ENCODE assay signal across 13 cellular contexts in the genomic region with DNA sequence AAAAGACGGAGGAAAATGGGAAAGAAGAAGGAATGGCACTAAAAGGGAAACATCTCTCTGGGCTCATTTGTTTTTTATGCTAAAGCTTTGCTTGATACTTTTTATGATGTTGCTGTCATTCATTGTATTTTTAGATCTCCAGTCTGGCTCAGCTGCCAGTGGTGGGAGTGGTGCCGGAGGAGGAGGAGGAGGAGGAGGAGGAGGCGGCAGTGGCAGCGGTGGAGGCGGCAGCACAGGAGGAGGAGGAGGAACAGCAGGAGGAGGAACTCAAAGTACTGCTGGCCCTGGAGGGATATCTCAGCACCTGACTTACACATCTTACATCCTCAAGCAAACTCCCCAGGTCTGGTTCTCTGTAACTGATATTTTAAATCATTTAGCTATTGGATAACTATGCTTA. TPM values are rescaled to one million over a fixed set of nuclear protein-coding genes. Genes with fewer than 3 reads are reported as not detected.
A peak's percentile ranks its signal among the peaks of the same experiment; 100 is the strongest.
DNase-seq lines count a peak whose midpoint lies in the region; ATAC-seq and TF ChIP-seq lines count a peak whose summit lies in the region.
"Had no signal": no experiment of that assay in that cellular context is flagged by ENCODE, and none has a peak within 500 bp of the region (broad histone marks: within the 10 kb centered on the region; RNA-seq: fewer than 3 reads in every experiment).

No MANE protein-coding gene starts in this region.

- H3K27me3 ChIP-seq in colonic mucosa = no peaks in the 10 kb centered on the region
- no peaks in the 10 kb centered on the region for H3K27me3 ChIP-seq in hepatocyte
- H3K27me3 ChIP-seq: MG63 had no signal

- DNase-seq in EH (ENCODE audit: low read depth) = peak; percentile 47
- DNase-seq in MV-4-11 (lab: John Stamatoyannopoulos, UW) = peak; percentile 49
- peak; percentile 25 for DNase-seq in colonic mucosa
- peak; percentile 7 for DNase-seq in occipital lobe (lab: John Stamatoyannopoulos, UW)
- no peak for DNase-seq in DMS53 treated with DMSO at 0.1 percent for 48 hours (lab: John Stamatoyannopoulos, UW; ENCODE audit: unreplicated experiment)
- DNase-seq in activated effector memory CD4-positive, alpha-beta T cell treated with Interleukin-2 at 50 U/mL for 16 hours = no peak
- DNase-seq in hepatocyte (ENCODE audit: low spot score) = no peak
- DNase-seq: activated CD4-positive, CD25-positive, alpha-beta regulatory T cell treated with anti-CD3 and anti-CD28 coated beads, Interleukin-2, amount 50 U/mL, for 72 hours; activated T-cell treated with anti-CD3 and anti-CD28 coated beads, Interleukin-2, amount 50 U/mL, for 1 hour; DMS79 treated with DMSO at 0.1 percent for 48 hours; MG63; NK-92 treated with Interleukin-12 subunit alpha and Interleukin-12 subunit beta, amount 100 ng/mL, for 24 hours had no signal

- TF ChIP-seq CTCF in colonic mucosa (IDR thresholded peaks at IDR 0.05) = no peak
- TF ChIP-seq CTCF in hepatocyte (IDR thresholded peaks at IDR 0.05; ENCODE audit: poor library complexity) = no peak

- 86% methylated on average over 5 of the region's 5 CpGs for WGBS in hepatocyte (ENCODE audit: low lambda C conversion rate, missing lambda C conversion rate)

- no peak overlapping the region for H3K4me2 ChIP-seq in hepatocyte

- H3K4me3 ChIP-seq in colonic mucosa (no peak overlapping the region), hepatocyte (no peak overlapping the region)
- H3K4me3 ChIP-seq: MG63 had no signal

- H3K9me3 ChIP-seq in colonic mucosa = no peaks in the 10 kb centered on the region
- no peaks in the 10 kb centered on the region for H3K9me3 ChIP-seq in hepatocyte (ENCODE audit: low read depth)
- H3K9me3 ChIP-seq: MG63 had no signal

- no peak overlapping the region for H2AFZ ChIP-seq in hepatocyte

- no peak for ATAC-seq in GM21528 (IDR thresholded peaks at IDR 0.05; ENCODE audit: low FRiP score, unreplicated experiment)

- H3K9me2 ChIP-seq in hepatocyte (replicated peaks; ENCODE audit: insufficient read depth) = no peaks in the 10 kb centered on the region

- H3K4me1 ChIP-seq in colonic mucosa (no peaks in the 10 kb centered on the region), hepatocyte (ENCODE audit: insufficient read depth) (no peaks in the 10 kb centered on the region)

- no peak overlapping the region for H3K9ac ChIP-seq in colonic mucosa (ENCODE audit: low read depth in 2 of 2, low read length in 2 of 2)

- H3K36me3 ChIP-seq in colonic mucosa = no peaks in the 10 kb centered on the region
- H3K36me3 ChIP-seq in hepatocyte (replicated peaks; ENCODE audit: insufficient read depth, low read depth) = no peaks in the 10 kb centered on the region

- H3K27ac ChIP-seq in colonic mucosa (no peak overlapping the region), hepatocyte (no peak overlapping the region)

- no peaks in the 10 kb centered on the region for H3K79me2 ChIP-seq in hepatocyte

- H4K20me1 ChIP-seq in hepatocyte (ENCODE audit: insufficient read depth, poor library complexity, severe bottlenecking) = no peaks in the 10 kb centered on the region

- intact Hi-C loops in colonic mucosa (cut with DNase I) = no loop called here

RNA-seq across cellular contexts. Expression of a gene that starts 49.6 kb away (rescaled TPM):
- total RNA-seq in colonic mucosa (under 1 TPM in 1 of 2 donors, not detected in 1; 0.98 TPM), occipital lobe (4.5 TPM), hepatocyte (0.50 TPM in 1 of 2 replicates, not detected in the other)
- polyA plus RNA-seq in hepatocyte = 2.0 and 3.4 TPM in 2 replicates

Comparison
In these comparisons a context has a peak if more than half of its experiments do, and no peak if none do; other contexts are left out.
1. DNase-seq: peak in EH (single experiment), MV-4-11 (single experiment), colonic mucosa (single experiment) and occipital lobe (single experiment); none in DMS53 treated with DMSO at 0.1 percent for 48 hours (single experiment), activated effector memory CD4-positive, alpha-beta T cell treated with Interleukin-2 at 50 U/mL for 16 hours (single experiment) and hepatocyte (single experiment).